1 cellular context compared by ENCODE assay signal in the genomic region with DNA sequence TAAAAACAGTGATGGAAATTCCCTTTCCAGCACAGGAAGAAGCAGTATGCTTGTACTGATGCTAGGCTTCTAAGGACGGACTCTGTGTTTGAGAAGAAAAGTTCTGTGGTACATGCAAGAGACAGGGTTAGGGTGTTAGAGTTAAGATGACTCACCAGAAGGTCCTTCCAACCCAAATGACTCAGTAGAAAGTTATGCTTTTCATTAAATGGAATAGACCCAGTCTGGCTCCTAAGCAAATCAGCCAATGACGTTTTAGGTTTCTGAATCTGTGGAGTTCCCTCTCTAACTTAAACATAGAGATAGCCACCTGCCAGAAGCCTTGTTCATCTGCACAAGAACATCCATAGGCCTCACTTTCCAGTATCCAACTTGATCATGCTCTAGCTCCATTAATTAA.
TF ChIP-seq lines count a peak whose summit lies in the region.

No MANE protein-coding gene starts in this region.

TF ChIP-seq in K562, 482 proteins besides CTCF, POLR2A, EP300 and RAD21 (continues in another document):
- TF ChIP-seq TCF3 (CRISPR knock-in tag; IDR thresholded peaks at IDR 0.05): 0 out of 2 replicates have a peak, but pooled peaks have one; percentile 10
- TF ChIP-seq, protein P1, sequence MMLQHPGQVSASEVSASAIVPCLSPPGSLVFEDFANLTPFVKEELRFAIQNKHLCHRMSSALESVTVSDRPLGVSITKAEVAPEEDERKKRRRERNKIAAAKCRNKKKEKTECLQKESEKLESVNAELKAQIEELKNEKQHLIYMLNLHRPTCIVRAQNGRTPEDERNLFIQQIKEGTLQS (IDR thresholded peaks at IDR 0.05): peak; percentile 94
- TF ChIP-seq, protein P1 (CRISPR knock-in tag; conservative IDR thresholded peaks at IDR 0.05): no peak
- TF ChIP-seq L3MBTL2 (IDR thresholded peaks at IDR 0.05): peak; percentile 41; the same call in 1 of the 2 replicates
- TF ChIP-seq FOS (IDR thresholded peaks at IDR 0.05; ENCODE audit: extremely low read depth, insufficient read length): peak; percentile 47
- peak; percentile 14; the same call in 1 of the 2 replicates for TF ChIP-seq CBFA2T3 (IDR thresholded peaks at IDR 0.05)
- TF ChIP-seq MEF2A (IDR thresholded peaks at IDR 0.05; ENCODE audit: control insufficient read depth, low read depth, low read length): no peak
- TF ChIP-seq DPF2 (IDR thresholded peaks at IDR 0.05): peak; percentile 63
- no peak for TF ChIP-seq ZNF830 (CRISPR knock-in tag; IDR thresholded peaks at IDR 0.05)
- peak; percentile 44; the same call in 1 of the 2 replicates for TF ChIP-seq MAFF (IDR thresholded peaks at IDR 0.05; ENCODE audit: low read length)
- no peak for TF ChIP-seq PHTF2 (CRISPR knock-in tag; IDR thresholded peaks at IDR 0.05)
- no peak for TF ChIP-seq PHF8 (IDR thresholded peaks at IDR 0.05; ENCODE audit: borderline replicate concordance, low read length)
- no peak for TF ChIP-seq COPS2 (conservative IDR thresholded peaks at IDR 0.05)
- no peak for TF ChIP-seq STAT6 (CRISPR knock-in tag; IDR thresholded peaks at IDR 0.05)
- peak; percentile 66 for TF ChIP-seq MAFG (tag; conservative IDR thresholded peaks at IDR 0.05)
- no peak for TF ChIP-seq NONO (IDR thresholded peaks at IDR 0.05; ENCODE audit: low read depth in 2 of 2, low read length in 1 of 2)
- no peak for TF ChIP-seq HBP1 (CRISPR knock-in tag; IDR thresholded peaks at IDR 0.05)
- no peak for TF ChIP-seq ZNF408 (CRISPR knock-in tag; IDR thresholded peaks at IDR 0.05; ENCODE audit: low read depth)
- 0 out of 2 replicates have a peak, but pooled peaks have one; percentile 10 for TF ChIP-seq EHMT2 (IDR thresholded peaks at IDR 0.05)
- TF ChIP-seq, protein P2, sequence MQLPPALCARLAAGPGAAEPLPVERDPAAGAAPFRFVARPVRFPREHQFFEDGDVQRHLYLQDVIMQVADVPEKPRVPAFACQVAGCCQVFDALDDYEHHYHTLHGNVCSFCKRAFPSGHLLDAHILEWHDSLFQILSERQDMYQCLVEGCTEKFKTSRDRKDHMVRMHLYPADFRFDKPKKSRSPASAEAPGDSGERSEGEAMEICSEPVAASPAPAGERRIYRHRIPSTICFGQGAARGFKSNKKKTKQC (CRISPR knock-in tag; IDR thresholded peaks at IDR 0.05): no peak
- peak; percentile 66; the same call in 1 of the 2 replicates for TF ChIP-seq SMARCA4 (IDR thresholded peaks at IDR 0.05)
- TF ChIP-seq MGA (IDR thresholded peaks at IDR 0.05): no peak
- peak; percentile 60 for TF ChIP-seq ZNF316 (IDR thresholded peaks at IDR 0.05)
- peak; percentile 96 for TF ChIP-seq FOSL1 (tag; conservative IDR thresholded peaks at IDR 0.05)
- TF ChIP-seq JUND (IDR thresholded peaks at IDR 0.05; ENCODE audit: borderline replicate concordance, low read depth, low read length): peak; percentile 94
- TF ChIP-seq JUND (tag; IDR thresholded peaks at IDR 0.05; ENCODE audit: borderline replicate concordance, low read depth, low read length): peak; percentile 93
- no peak for TF ChIP-seq NELFE (IDR thresholded peaks at IDR 0.05; ENCODE audit: insufficient read depth, insufficient read length)
- TF ChIP-seq TBL1XR1 (IDR thresholded peaks at IDR 0.05; ENCODE audit: low read length in 2 of 2): 0 out of 4 replicates have a peak, but pooled peaks of 1 of the 2 experiments have one; percentile 16
- no peak for TF ChIP-seq CLOCK (CRISPR knock-in tag; IDR thresholded peaks at IDR 0.05; ENCODE audit: borderline replicate concordance)
- 0 out of 2 replicates have a peak, but pooled peaks have one; percentile 14 for TF ChIP-seq NFIC (IDR thresholded peaks at IDR 0.05)
- TF ChIP-seq JUN (IDR thresholded peaks at IDR 0.05; ENCODE audit: borderline replicate concordance, low read depth, low read length): peak; percentile 83
- no peak for TF ChIP-seq JUN (CRISPR knock-in tag; IDR thresholded peaks at IDR 0.05; ENCODE audit: borderline replicate concordance)
- no peak for TF ChIP-seq NCOA2 (IDR thresholded peaks at IDR 0.05; ENCODE audit: partially characterized antibody in 2 of 2)
- no peak for TF ChIP-seq ZNF324 (CRISPR knock-in tag; IDR thresholded peaks at IDR 0.05)
- TF ChIP-seq ZNF57 (CRISPR knock-in tag; IDR thresholded peaks at IDR 0.05): no peak
- peak; percentile 57; the same call in 1 of the 2 replicates for TF ChIP-seq MAFK (IDR thresholded peaks at IDR 0.05; ENCODE audit: low read length)
- TF ChIP-seq, protein P3, sequence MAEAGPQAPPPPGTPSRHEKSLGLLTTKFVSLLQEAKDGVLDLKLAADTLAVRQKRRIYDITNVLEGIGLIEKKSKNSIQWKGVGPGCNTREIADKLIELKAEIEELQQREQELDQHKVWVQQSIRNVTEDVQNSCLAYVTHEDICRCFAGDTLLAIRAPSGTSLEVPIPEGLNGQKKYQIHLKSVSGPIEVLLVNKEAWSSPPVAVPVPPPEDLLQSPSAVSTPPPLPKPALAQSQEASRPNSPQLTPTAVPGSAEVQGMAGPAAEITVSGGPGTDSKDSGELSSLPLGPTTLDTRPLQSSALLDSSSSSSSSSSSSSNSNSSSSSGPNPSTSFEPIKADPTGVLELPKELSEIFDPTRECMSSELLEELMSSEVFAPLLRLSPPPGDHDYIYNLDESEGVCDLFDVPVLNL (CRISPR knock-in tag; IDR thresholded peaks at IDR 0.05; ENCODE audit: low read depth): no peak
- TF ChIP-seq ZBTB8A (IDR thresholded peaks at IDR 0.05; ENCODE audit: partially characterized antibody): no peak
- TF ChIP-seq NFE2 (IDR thresholded peaks at IDR 0.05; ENCODE audit: low read depth): peak; percentile 72
- TF ChIP-seq PRPF4 (IDR thresholded peaks at IDR 0.05; ENCODE audit: insufficient read depth, low read depth, low read length, poor library complexity, severe bottlenecking): no peak
